1 cellular context compared by ENCODE assay signal in the genomic region with DNA sequence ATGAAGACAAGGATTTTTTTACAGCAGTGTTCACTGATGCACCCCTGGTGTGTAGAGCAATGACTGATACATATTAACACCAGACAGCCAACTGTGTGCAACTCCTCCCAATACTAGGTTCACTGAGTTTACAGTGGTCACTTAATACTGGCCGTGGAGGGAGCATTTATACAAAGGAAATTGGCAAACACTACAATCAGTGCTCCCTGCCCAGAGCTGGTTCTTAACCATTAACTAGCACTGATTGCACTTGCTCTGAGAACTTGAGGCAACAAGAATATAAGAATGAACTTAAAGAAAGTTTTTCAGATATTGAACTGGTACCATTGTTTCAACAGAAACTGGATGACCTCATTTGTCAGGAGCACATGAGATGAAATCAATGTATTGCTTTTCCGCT.
TF ChIP-seq lines count a peak whose summit lies in the region.

No MANE protein-coding gene starts in this region.

TF ChIP-seq in HepG2, 621 proteins besides CTCF, POLR2A, EP300 and RAD21 (continued from another document):
- TF ChIP-seq ZFP36L1 (CRISPR knock-in tag; IDR thresholded peaks at IDR 0.05): no peak
- TF ChIP-seq HDAC2 (CRISPR knock-in tag; IDR thresholded peaks at IDR 0.05): peak; percentile 47
- peak; percentile 53 for TF ChIP-seq ZKSCAN8 (CRISPR knock-in tag; IDR thresholded peaks at IDR 0.05; ENCODE audit: borderline replicate concordance)
- no peak for TF ChIP-seq MEF2D (CRISPR knock-in tag; IDR thresholded peaks at IDR 0.05)
- TF ChIP-seq ZMYM4 (CRISPR knock-in tag; IDR thresholded peaks at IDR 0.05): peak; percentile 42; the same call in 1 of the 2 replicates
- no peak for TF ChIP-seq SOX5 (CRISPR knock-in tag; IDR thresholded peaks at IDR 0.05; ENCODE audit: borderline replicate concordance)
- no peak for TF ChIP-seq ZNF234 (CRISPR knock-in tag; conservative IDR thresholded peaks at IDR 0.05)
- TF ChIP-seq, protein P1, sequence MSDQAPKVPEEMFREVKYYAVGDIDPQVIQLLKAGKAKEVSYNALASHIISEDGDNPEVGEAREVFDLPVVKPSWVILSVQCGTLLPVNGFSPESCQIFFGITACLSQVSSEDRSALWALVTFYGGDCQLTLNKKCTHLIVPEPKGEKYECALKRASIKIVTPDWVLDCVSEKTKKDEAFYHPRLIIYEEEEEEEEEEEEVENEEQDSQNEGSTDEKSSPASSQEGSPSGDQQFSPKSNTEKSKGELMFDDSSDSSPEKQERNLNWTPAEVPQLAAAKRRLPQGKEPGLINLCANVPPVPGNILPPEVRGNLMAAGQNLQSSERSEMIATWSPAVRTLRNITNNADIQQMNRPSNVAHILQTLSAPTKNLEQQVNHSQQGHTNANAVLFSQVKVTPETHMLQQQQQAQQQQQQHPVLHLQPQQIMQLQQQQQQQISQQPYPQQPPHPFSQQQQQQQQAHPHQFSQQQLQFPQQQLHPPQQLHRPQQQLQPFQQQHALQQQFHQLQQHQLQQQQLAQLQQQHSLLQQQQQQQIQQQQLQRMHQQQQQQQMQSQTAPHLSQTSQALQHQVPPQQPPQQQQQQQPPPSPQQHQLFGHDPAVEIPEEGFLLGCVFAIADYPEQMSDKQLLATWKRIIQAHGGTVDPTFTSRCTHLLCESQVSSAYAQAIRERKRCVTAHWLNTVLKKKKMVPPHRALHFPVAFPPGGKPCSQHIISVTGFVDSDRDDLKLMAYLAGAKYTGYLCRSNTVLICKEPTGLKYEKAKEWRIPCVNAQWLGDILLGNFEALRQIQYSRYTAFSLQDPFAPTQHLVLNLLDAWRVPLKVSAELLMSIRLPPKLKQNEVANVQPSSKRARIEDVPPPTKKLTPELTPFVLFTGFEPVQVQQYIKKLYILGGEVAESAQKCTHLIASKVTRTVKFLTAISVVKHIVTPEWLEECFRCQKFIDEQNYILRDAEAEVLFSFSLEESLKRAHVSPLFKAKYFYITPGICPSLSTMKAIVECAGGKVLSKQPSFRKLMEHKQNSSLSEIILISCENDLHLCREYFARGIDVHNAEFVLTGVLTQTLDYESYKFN (CRISPR knock-in tag; conservative IDR thresholded peaks at IDR 0.05): peak; percentile 55
- peak; percentile 35 for TF ChIP-seq SAP130 (CRISPR knock-in tag; IDR thresholded peaks at IDR 0.05; ENCODE audit: low read depth)
- no peak for TF ChIP-seq ZEB1 (IDR thresholded peaks at IDR 0.05; ENCODE audit: insufficient replicate concordance, low read depth)
